Comparison of ENCODE assay signal across 9 cellular contexts in genomic region chr21:34745557-34746255, GRCh38.
DNase-seq lines count a peak whose midpoint lies in the region; ATAC-seq, FAIRE-seq and TF ChIP-seq lines count a peak whose summit lies in the region.
"Had no signal": no experiment of that assay in that cellular context is flagged by ENCODE, and none has a peak within 500 bp of the region (broad histone marks: within the 10 kb centered on the region; RNA-seq: fewer than 3 reads in every experiment).

No MANE protein-coding gene starts in this region.

- no peak overlapping the region for H3K27ac Mint-ChIP-seq in activated T-cell treated with anti-CD3 and anti-CD28 coated beads, Interleukin-2, amount 50 U/mL, for 72 hours

- H3K27me3 ChIP-seq in Karpas-422 (ENCODE audit: low read length) (no peaks in the 10 kb centered on the region), neutrophil (peaks cover 30% of the 10 kb centered on the region)

- no peak overlapping the region for H3K9ac ChIP-seq in Karpas-422 (ENCODE audit: low read length)

- no peaks in the 10 kb centered on the region for H3K36me3 Mint-ChIP-seq in activated T-cell treated with anti-CD3 and anti-CD28 coated beads, Interleukin-2, amount 50 U/mL, for 72 hours (ENCODE audit: insufficient read depth in 2 of 2)

- no peak overlapping the region for H2AFZ ChIP-seq in Karpas-422 (ENCODE audit: low read length)

- no peak overlapping the region for H3K4me2 ChIP-seq in Karpas-422 (ENCODE audit: low read depth, low read length, poor library complexity, severe bottlenecking)

- H3K4me3 Mint-ChIP-seq in activated T-cell treated with anti-CD3 and anti-CD28 coated beads, Interleukin-2, amount 50 U/mL, for 72 hours, result peak overlapping the region; percentile 58 to 70

- H3K4me3 ChIP-seq in Karpas-422 (ENCODE audit: low read length) (no peak overlapping the region), fibroblast of the aortic adventitia (ENCODE audit: low read depth, low read length) (peak overlapping the region; percentile 53), neutrophil (ENCODE audit: low read depth in 1 of 2, low read length in 1 of 2) (peak overlapping the region in 1 of 2 experiments; percentile 34)

- H3K9me3 ChIP-seq in Karpas-422 (ENCODE audit: low read length), result no peaks in the 10 kb centered on the region
- H3K9me3 ChIP-seq in neutrophil, result no peaks in the 10 kb centered on the region

- DNase-seq in COR-L47 (lab: John Stamatoyannopoulos, UW) (peak; percentile 73), Karpas-422 (peak; percentile 85), RCC 7860 (ENCODE audit: low spot score) (peak; percentile 88), fibroblast of the aortic adventitia (ENCODE audit: low read depth) (peak; percentile 91), substantia nigra (lab: John Stamatoyannopoulos, UW) (peak in 36 of 49 donors; percentile 3 to 54 (median 18))
- peak; percentile 52 to 71 for DNase-seq in activated T-cell treated with anti-CD3 and anti-CD28 coated beads, Interleukin-2, amount 50 U/mL, for 72 hours

- H3K27ac ChIP-seq in Karpas-422 (ENCODE audit: low read length) (no peak overlapping the region), neutrophil (no peak overlapping the region), substantia nigra (ENCODE audit: low read depth, low read length, poor library complexity, severe bottlenecking) (no peak overlapping the region)

- H3K79me2 ChIP-seq in Karpas-422 (ENCODE audit: low read length), result no peaks in the 10 kb centered on the region

- no peaks in the 10 kb centered on the region for H3K36me3 ChIP-seq in Karpas-422 (ENCODE audit: insufficient read depth, low read length)
- no peaks in the 10 kb centered on the region for H3K36me3 ChIP-seq in neutrophil

- no peaks in the 10 kb centered on the region for H3K9me2 ChIP-seq in Karpas-422 (replicated peaks; ENCODE audit: insufficient read depth, low read length)

- peak; percentile 87 for FAIRE-seq in RCC 7860 (lab: Jason Lieb, UNC)
- FAIRE-seq: colon had no signal

- H3K4me1 ChIP-seq in Karpas-422 (ENCODE audit: low read length) (no peaks in the 10 kb centered on the region), neutrophil (ENCODE audit: control insufficient read depth in 1 of 2, insufficient read depth in 1 of 2, low read depth in 1 of 2, low read length in 1 of 2) (peaks cover 7 to 8% of the 10 kb centered on the region in 2 experiments)

- H4K20me1 ChIP-seq in Karpas-422 (ENCODE audit: insufficient read depth, low read depth, low read length), result no peaks in the 10 kb centered on the region

- ATAC-seq in GM21515 (IDR thresholded peaks at IDR 0.05; ENCODE audit: unreplicated experiment), result peak; percentile 87
- peak; percentile 86 to 90 for ATAC-seq in activated T-cell treated with anti-CD3 and anti-CD28 coated beads, Interleukin-2, amount 50 U/mL, for 72 hours (replicated peaks in 1 of 2)

- peaks cover 13% of the 10 kb centered on the region for H3K27me3 Mint-ChIP-seq in activated T-cell treated with anti-CD3 and anti-CD28 coated beads, Interleukin-2, amount 50 U/mL, for 72 hours (ENCODE audit: low read depth)

- no peaks in the 10 kb centered on the region for H3K9me3 Mint-ChIP-seq in activated T-cell treated with anti-CD3 and anti-CD28 coated beads, Interleukin-2, amount 50 U/mL, for 72 hours

- no peaks in the 10 kb centered on the region for H3K4me1 Mint-ChIP-seq in activated T-cell treated with anti-CD3 and anti-CD28 coated beads, Interleukin-2, amount 50 U/mL, for 72 hours (ENCODE audit: low read depth)

- TF ChIP-seq CTCF in fibroblast of the aortic adventitia (IDR thresholded peaks at IDR 0.05; ENCODE audit: insufficient read depth, low read length) (peak; percentile 85), neutrophil (IDR thresholded peaks at IDR 0.05) (peak; percentile 83)

Comparison
In these comparisons a context has a peak if more than half of its experiments do, and no peak if none do; other contexts are left out.
1. DNase-seq: peak in every context shown above with its lines; median percentile 91 in fibroblast of the aortic adventitia; 88 in RCC 7860; 85 in Karpas-422; 73 in COR-L47; 62 in activated T-cell treated with anti-CD3 and anti-CD28 coated beads, Interleukin-2, amount 50 U/mL, for 72 hours; 18 in substantia nigra.